Comparison of ENCODE assay signal across 8 cellular contexts in genomic region chr11:2268911-2269600, GRCh38. TPM values are rescaled to one million over a fixed set of nuclear protein-coding genes. Genes with fewer than 3 reads are reported as not detected.
A peak's percentile ranks its signal among the peaks of the same experiment; 100 is the strongest.
DNase-seq lines count a peak whose midpoint lies in the region; ATAC-seq and TF ChIP-seq lines count a peak whose summit lies in the region.

No MANE protein-coding gene starts in this region.

- WGBS in thymus: 2% methylated on average over 84 of the region's 84 CpGs

- DNase-seq in CD14-positive monocyte (ENCODE audit: low spot score) (peak; percentile 88), NB4 (ENCODE audit: low read depth) (peak; percentile 95), fibroblast of pulmonary artery (ENCODE audit: low read depth) (peak; percentile 20)
- peak; percentile 90 for DNase-seq in activated CD8-positive, alpha-beta memory T cell treated with anti-CD3 and anti-CD28 coated beads, Interleukin-2, amount 50 U/mL, for 48 hours

- H3K36me3 ChIP-seq in neutrophil: no peaks in the 10 kb centered on the region
- H3K36me3 ChIP-seq in thymus (ENCODE audit: control insufficient read depth, insufficient read depth): no peaks in the 10 kb centered on the region

- ATAC-seq in GM19452 (IDR thresholded peaks at IDR 0.05; ENCODE audit: unreplicated experiment) (no peak), GM21447 (IDR thresholded peaks at IDR 0.05; ENCODE audit: unreplicated experiment) (no peak)

- peaks cover 26 to 43% of the 10 kb centered on the region in 2 experiments for H3K4me1 ChIP-seq in neutrophil (ENCODE audit: control insufficient read depth in 1 of 2, insufficient read depth in 1 of 2, low read depth in 1 of 2, low read length in 1 of 2)
- peaks cover 3% of the 10 kb centered on the region for H3K4me1 ChIP-seq in thymus (ENCODE audit: control insufficient read depth, insufficient read depth, low read length)

- H3K27me3 ChIP-seq in neutrophil (peaks cover 53% of the 10 kb centered on the region), thymus (ENCODE audit: control insufficient read depth, insufficient read depth) (peaks cover 48% of the 10 kb centered on the region)

- intact Hi-C loops in CD14-positive monocyte (cut with micrococcal nuclease): loop anchor here (5.0 kb wide), 2 partner anchors 33 to 133 kb away; partner anchors contain the start of genes TSSC4 (in 2 of the 2), C11orf21 (in 1 of the 2) and TSPAN32 (in 1 of the 2)

- peaks cover 3 to 6% of the 10 kb centered on the region in 2 donors for H3K36me3 Mint-ChIP-seq in CD14-positive monocyte

- H3K4me1 Mint-ChIP-seq in CD14-positive monocyte: peaks cover 40% of the 10 kb centered on the region

- peak overlapping the region; percentile 72 to 92 (median 87) for H3K27ac Mint-ChIP-seq in CD14-positive monocyte

- no peaks in the 10 kb centered on the region for H3K9me3 ChIP-seq in neutrophil
- no peaks in the 10 kb centered on the region for H3K9me3 ChIP-seq in thymus (ENCODE audit: control insufficient read depth)

- H3K27me3 Mint-ChIP-seq in CD14-positive monocyte (ENCODE audit: low read depth in 3 of 3): peaks cover 10 to 32% (median 11%) of the 10 kb centered on the region in 3 donors

- TF ChIP-seq CTCF in CD14-positive monocyte (IDR thresholded peaks at IDR 0.05) (no peak), NB4 (IDR thresholded peaks at IDR 0.05; ENCODE audit: low read depth, low read length) (no peak), fibroblast of pulmonary artery (IDR thresholded peaks at IDR 0.05; ENCODE audit: low read length, missing control alignments) (no peak), neutrophil (IDR thresholded peaks at IDR 0.05) (peak; percentile 17)

- peak; percentile 33 for TF ChIP-seq POLR2A in NB4 (IDR thresholded peaks at IDR 0.05; ENCODE audit: extremely low read depth, insufficient read length)

- peaks cover 0 to 8% (median 4%) of the 10 kb centered on the region in 7 donors for H3K9me3 Mint-ChIP-seq in CD14-positive monocyte

- peak overlapping the region; percentile 73 to 84 for H3K4me3 Mint-ChIP-seq in CD14-positive monocyte

- peak overlapping the region; percentile 96 for H3K27ac ChIP-seq in neutrophil
- peak overlapping the region; percentile 62 for H3K27ac ChIP-seq in thymus (ENCODE audit: low read depth)

- H3K4me3 ChIP-seq in NB4 (ENCODE audit: low read depth, low read length) (peak overlapping the region; percentile 39), fibroblast of pulmonary artery (replicated peaks; ENCODE audit: low read depth, low read length) (peak overlapping the region; percentile 19), neutrophil (ENCODE audit: low read depth in 1 of 2, low read length in 1 of 2) (peak overlapping the region; percentile 75 to 80), thymus (ENCODE audit: low read length) (peak overlapping the region; percentile 34)

RNA-seq across cellular contexts. Expression of gene ASCL2, which starts 1.3 kb away (rescaled TPM):
- 10 to 100 TPM in 1 of 2 donors, 1 to 10 TPM in 1; 8.3 to 11.4 TPM for polyA plus RNA-seq in CD14-positive monocyte
- polyA plus RNA-seq in thymus: 1.6 TPM

RNA-seq across cellular contexts. Expression of gene C11orf21, which starts 32.7 kb away (rescaled TPM):
- polyA plus RNA-seq in CD14-positive monocyte (10 to 100 TPM; 10.8 to 13.1 TPM), thymus (18.9 TPM)

RNA-seq across cellular contexts. Expression of gene TSPAN32, which starts 32.8 kb away (rescaled TPM):
- 10 to 100 TPM; 34.8 to 82.5 TPM for polyA plus RNA-seq in CD14-positive monocyte
- polyA plus RNA-seq in thymus: 15.7 TPM

Comparison
In these comparisons a context has a peak if more than half of its experiments do, and no peak if none do; other contexts are left out.
1. DNase-seq: peak in every context shown above with its lines; median percentile 95 in NB4; 90 in activated CD8-positive, alpha-beta memory T cell treated with anti-CD3 and anti-CD28 coated beads, Interleukin-2, amount 50 U/mL, for 48 hours; 88 in CD14-positive monocyte; 20 in fibroblast of pulmonary artery.
2. H3K4me3 ChIP-seq: peak in every context shown above with its lines; median percentile 78 in neutrophil; 39 in NB4; 34 in thymus; 19 in fibroblast of pulmonary artery.